ENCODE assay signal across 7 cellular contexts in the genomic region with DNA sequence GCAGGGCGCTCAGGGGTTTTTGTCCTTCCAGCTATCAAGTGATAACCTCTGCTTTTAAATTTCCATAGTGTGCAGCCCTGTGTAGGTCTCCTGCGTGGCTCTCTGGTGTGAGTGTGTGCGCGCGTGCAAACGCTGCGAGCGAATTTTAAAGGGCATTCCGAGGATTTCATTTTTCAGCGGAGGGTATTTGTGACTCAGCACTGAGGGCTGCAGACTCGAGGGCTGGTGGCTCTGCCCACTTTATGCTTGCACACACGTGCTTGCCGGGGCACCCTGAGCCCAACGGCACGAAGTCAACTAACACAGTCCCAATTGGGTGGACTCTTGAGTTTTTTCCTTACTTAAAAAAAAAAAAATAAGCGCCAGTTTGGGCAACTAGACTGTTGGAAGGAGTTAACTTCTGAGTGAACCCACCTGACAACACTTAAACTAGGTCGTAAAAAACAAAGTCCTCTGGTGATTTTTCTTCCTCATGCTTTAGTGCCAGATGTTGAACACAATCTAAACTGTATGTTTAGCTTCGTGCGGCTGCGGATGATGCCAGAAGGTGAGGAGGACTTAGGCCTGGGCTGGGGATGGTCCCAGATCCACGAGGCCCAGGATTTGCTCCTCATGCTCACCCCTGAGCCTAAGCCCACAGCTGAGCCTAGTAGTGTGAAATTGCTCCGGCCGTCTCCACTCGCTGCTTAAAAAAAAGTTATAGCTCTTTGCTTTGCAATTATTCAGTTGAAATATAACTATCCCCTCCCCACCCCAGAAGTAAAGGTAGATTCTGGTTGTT. TPM values are rescaled to one million over a fixed set of nuclear protein-coding genes. Genes with fewer than 3 reads are reported as not detected.
DNase-seq lines count a peak whose midpoint lies in the region; ATAC-seq and TF ChIP-seq lines count a peak whose summit lies in the region.

No MANE protein-coding gene starts in this region.

- no peak for ATAC-seq in HG03342 (IDR thresholded peaks at IDR 0.05; ENCODE audit: unreplicated experiment)

- no peak overlapping the region for H3K27ac Mint-ChIP-seq in endothelial cell (ENCODE audit: unreplicated experiment)

- H3K27me3 Mint-ChIP-seq in endothelial cell (ENCODE audit: unreplicated experiment): peaks cover 16% of the 10 kb centered on the region

- DNase-seq in GM10266 (ENCODE audit: extremely low spot score): peak; percentile 34
- peak; percentile 71 for DNase-seq in NCI-H748 treated with DMSO at 0.1 percent for 48 hours (lab: John Stamatoyannopoulos, UW)
- no peak for DNase-seq in endothelial cell (ENCODE audit: low spot score)
- DNase-seq in renal cortical epithelial cell (ENCODE audit: low read depth): peak; percentile 23
- DNase-seq in pons (ENCODE audit: low spot score): no peak
- DNase-seq in NCI-H2107 (lab: John Stamatoyannopoulos, UW): no peak

- H3K4me1 Mint-ChIP-seq in endothelial cell (ENCODE audit: unreplicated experiment): peaks cover 30% of the 10 kb centered on the region

- no peaks in the 10 kb centered on the region for H3K9me3 Mint-ChIP-seq in endothelial cell (ENCODE audit: unreplicated experiment)

- peak overlapping the region; percentile 82 for H3K4me3 Mint-ChIP-seq in endothelial cell (ENCODE audit: unreplicated experiment)

- peaks cover 3% of the 10 kb centered on the region for H3K36me3 Mint-ChIP-seq in endothelial cell (ENCODE audit: low read depth, unreplicated experiment)

- TF ChIP-seq CTCF in GM10266 (IDR thresholded peaks at IDR 0.05; ENCODE audit: control insufficient read depth, insufficient read depth, low read depth, missing control alignments) (no peak), endothelial cell (IDR thresholded peaks at IDR 0.05; ENCODE audit: unreplicated experiment) (peak; percentile 23)

RNA-seq across cellular contexts. Expression of a gene that starts 2.1 kb away (rescaled TPM):
- total RNA-seq in endothelial cell (ENCODE audit: unreplicated experiment): 0.90 TPM
- 0.52 and 3.6 TPM in 2 replicates for total RNA-seq in renal cortical epithelial cell

Comparison
In these comparisons a context has a peak if more than half of its experiments do, and no peak if none do; other contexts are left out.
1. DNase-seq: peak in GM10266 (single experiment), NCI-H748 treated with DMSO at 0.1 percent for 48 hours (single experiment) and renal cortical epithelial cell (single experiment); none in endothelial cell (single experiment), pons (single experiment) and NCI-H2107 (single experiment).